8 cellular contexts compared by ENCODE assay signal in the genomic region with DNA sequence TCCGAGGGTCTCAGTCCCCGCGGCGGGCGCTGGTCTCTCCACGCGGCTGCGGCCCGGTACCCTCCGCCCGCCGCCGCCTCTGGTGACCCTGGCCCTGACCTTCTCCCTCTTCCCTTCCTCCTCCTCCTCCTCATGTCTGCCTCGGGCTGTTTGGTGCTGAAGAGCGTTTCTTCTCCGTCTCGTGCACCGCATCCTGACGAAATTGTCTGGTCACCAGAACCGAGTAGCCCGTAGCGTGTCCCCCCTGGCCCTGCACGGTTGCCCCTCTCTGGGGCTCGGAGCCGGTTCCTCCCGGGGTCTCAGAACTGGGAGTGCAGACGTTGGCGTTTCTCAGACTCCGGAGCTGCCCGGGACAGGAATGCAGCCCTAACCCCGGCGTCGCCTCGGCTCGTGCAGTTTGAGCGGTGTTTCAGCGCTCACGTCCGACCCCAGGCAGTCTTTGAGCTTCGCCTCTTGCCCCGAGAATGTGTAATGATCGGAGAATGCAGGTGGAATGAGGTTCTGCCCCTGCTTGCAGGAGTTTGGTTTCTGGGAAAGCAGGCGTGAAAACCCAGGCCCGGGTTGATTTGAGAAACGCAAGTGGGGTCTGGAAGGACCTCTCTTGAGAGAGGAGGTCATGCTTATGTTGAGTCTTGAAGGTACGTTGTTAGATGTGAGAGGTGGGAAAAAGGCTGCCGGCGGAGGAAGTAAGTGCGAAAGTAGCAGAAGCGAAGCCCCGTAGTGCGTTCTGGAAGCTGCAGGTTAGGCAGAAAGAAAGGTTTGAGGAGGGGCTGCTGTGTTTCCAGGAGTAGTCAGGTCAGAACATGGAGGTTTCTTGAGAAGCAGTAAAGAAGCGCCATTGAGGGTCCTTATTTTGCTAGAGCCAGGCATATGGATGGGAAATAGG. TPM values are rescaled to one million over a fixed set of nuclear protein-coding genes. Genes with fewer than 3 reads are reported as not detected.
DNase-seq lines count a peak whose midpoint lies in the region; ATAC-seq and TF ChIP-seq lines count a peak whose summit lies in the region.

No MANE protein-coding gene starts in this region.

- no peaks in the 10 kb centered on the region for H3K9me3 ChIP-seq in duodenal mucosa (ENCODE audit: control insufficient read depth in 1 of 2, low read length in 2 of 2)
- no peaks in the 10 kb centered on the region for H3K9me3 ChIP-seq in mucosa of descending colon

- peak; percentile 5 for ATAC-seq in HG02840 (IDR thresholded peaks at IDR 0.05; ENCODE audit: low FRiP score, unreplicated experiment)
- peak; percentile 29 for ATAC-seq in mucosa of descending colon

- H3K27me3 ChIP-seq in duodenal mucosa (ENCODE audit: control insufficient read depth in 1 of 2, insufficient read depth in 2 of 2, low read length in 2 of 2), result no peaks in the 10 kb centered on the region

- intact Hi-C loops in mucosa of descending colon (cut with DNase I, micrococcal nuclease), result loop anchor here in 1 of 2 donors (10.0 kb wide), 1 partner anchor 75 kb away; no protein-coding TSS in a partner anchor
- intact Hi-C loops in posterior cingulate gyrus (cut with DNase I), result loop anchor here (2.0 to 5.0 kb wide), 2 partner anchors 139 to 313 kb away; no protein-coding TSS in a partner anchor

- H3K27ac ChIP-seq in duodenal mucosa (ENCODE audit: low read depth, low read length), result peak overlapping the region; percentile 73

- TF ChIP-seq CTCF in mucosa of descending colon (IDR thresholded peaks at IDR 0.05), result no peak

- H3K36me3 ChIP-seq in duodenal mucosa (ENCODE audit: control insufficient read depth in 1 of 2, insufficient read depth in 2 of 2, low read length in 2 of 2), result no peaks in the 10 kb centered on the region
- no peaks in the 10 kb centered on the region for H3K36me3 ChIP-seq in mucosa of descending colon (ENCODE audit: low read depth)

- peaks cover 38 to 41% of the 10 kb centered on the region in 2 donors for H3K4me1 ChIP-seq in duodenal mucosa (ENCODE audit: control insufficient read depth in 1 of 2, insufficient read depth in 2 of 2, low read length in 2 of 2)
- H3K4me1 ChIP-seq in mucosa of descending colon (ENCODE audit: low read depth), result peaks cover 25% of the 10 kb centered on the region

- DNase-seq in SIG-M5 treated with dmso at 0.1 percent for 504 hours (lab: John Stamatoyannopoulos, UW; ENCODE audit: unreplicated experiment), result peak; percentile 47
- no peak for DNase-seq in SIG-M5 (lab: John Stamatoyannopoulos, UW)
- DNase-seq in RPMI8226, result peak; percentile 45
- peak; percentile 32 to 58 (median 55) for DNase-seq in mucosa of descending colon
- no peak for DNase-seq in A172 (ENCODE audit: low spot score)
- no peak for DNase-seq in posterior cingulate gyrus

- H3K4me3 ChIP-seq in duodenal mucosa (ENCODE audit: low read depth in 1 of 2, low read length in 2 of 2) (peak overlapping the region; percentile 75 to 76), mucosa of descending colon (peak overlapping the region; percentile 97)

- H3K9ac ChIP-seq in duodenal mucosa (ENCODE audit: low read depth in 1 of 2, low read length in 2 of 2), result peak overlapping the region; percentile 80 to 87

RNA-seq across cellular contexts. Expression of gene RBM17, which starts 0.7 kb away (rescaled TPM):
- total RNA-seq in mucosa of descending colon, result 100 to 1,000 TPM in 1 of 3 donors, 10 to 100 TPM in 2; 87.4 to 100 (median 90.8) TPM
- total RNA-seq in A172 (2014; rRNA removed; shearing (Covaris generic)), result 56.5 and 70.3 TPM in 2 replicates

RNA-seq across cellular contexts. Expression of gene IL2RA, which starts 27.4 kb away (rescaled TPM):
- 1 to 10 TPM; 1.2 to 3.7 (median 2.1) TPM for total RNA-seq in mucosa of descending colon
- total RNA-seq in A172 (2014; rRNA removed; shearing (Covaris generic)), result not detected in 2 replicates

Comparison
In these comparisons a context has a peak if more than half of its experiments do, and no peak if none do; other contexts are left out.
1. DNase-seq: peak in SIG-M5 treated with dmso at 0.1 percent for 504 hours (single experiment), RPMI8226 (single experiment) and mucosa of descending colon (3 of 3); none in SIG-M5 (single experiment), A172 (single experiment) and posterior cingulate gyrus (0 of 10).